In the genomic region with DNA sequence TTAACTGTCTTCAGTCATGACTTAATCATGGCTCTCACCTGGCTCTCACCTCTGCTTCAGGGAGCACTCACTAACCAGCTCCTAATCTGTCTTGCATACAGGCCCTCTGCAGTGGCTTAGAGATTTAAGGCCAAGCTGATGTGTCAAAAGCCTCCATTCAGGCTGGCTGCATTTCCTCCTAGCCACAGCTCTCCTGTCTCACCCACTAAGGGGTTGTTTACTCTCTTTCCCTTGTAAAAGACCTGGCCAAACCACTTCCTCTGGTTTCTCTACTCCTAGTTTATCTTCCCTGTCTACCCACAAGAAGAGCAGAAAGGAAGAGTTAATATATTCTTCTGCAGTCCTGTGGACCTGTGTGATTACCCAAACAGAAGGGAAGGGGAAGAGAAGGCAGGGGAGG, we compare ENCODE assay signal across 32 cellular contexts. TPM values are rescaled to one million over a fixed set of nuclear protein-coding genes. Genes with fewer than 3 reads are reported as not detected.
DNase-seq lines count a peak whose midpoint lies in the region; ATAC-seq and TF ChIP-seq lines count a peak whose summit lies in the region.
"Had no signal": no experiment of that assay in that cellular context is flagged by ENCODE, and none has a peak within 500 bp of the region (broad histone marks: within the 10 kb centered on the region; RNA-seq: fewer than 3 reads in every experiment).

No MANE protein-coding gene starts in this region.

- no peak overlapping the region for H3K23ac ChIP-seq in mesendoderm (ENCODE audit: low read length)

- H3K4me1 ChIP-seq in mesendoderm (ENCODE audit: control insufficient read depth, low read depth, low read length): peaks cover 4% of the 10 kb centered on the region
- H3K4me1 ChIP-seq: gastrocnemius medialis, suprapubic skin had no signal

- no peaks in the 10 kb centered on the region for H3K36me3 ChIP-seq in mesendoderm (ENCODE audit: control insufficient read depth, insufficient read depth, low read length)
- H3K36me3 ChIP-seq: brain microvascular endothelial cell, gastrocnemius medialis, suprapubic skin had no signal

- no peak overlapping the region for H2BK15ac ChIP-seq in mesendoderm (replicated peaks; ENCODE audit: low read depth)

- no peaks in the 10 kb centered on the region for H3K79me1 ChIP-seq in mesendoderm (ENCODE audit: low read length)

- ATAC-seq in omental fat pad (ENCODE audit: low FRiP score): no peak
- ATAC-seq: activated CD4-positive, CD25-positive, alpha-beta regulatory T cell treated with anti-CD3 and anti-CD28 coated beads, Interleukin-2, amount 50 U/mL, for 24 hours; gastrocnemius medialis; K562; right cardiac atrium had no signal

- H3K4me3 ChIP-seq in LNCaP clone FGC (ENCODE audit: low read depth, low read length): no peak overlapping the region
- H3K4me3 ChIP-seq in mesendoderm (ENCODE audit: low read length): no peak overlapping the region
- H3K4me3 ChIP-seq: dorsolateral prefrontal cortex, gastrocnemius medialis, K562, SK-N-MC, smooth muscle cell, suprapubic skin had no signal

- H3K27me3 ChIP-seq in mesendoderm (ENCODE audit: insufficient read depth, low read length, poor library complexity): no peaks in the 10 kb centered on the region
- H3K27me3 ChIP-seq: brain microvascular endothelial cell had no signal

- no peak overlapping the region for H2BK120ac ChIP-seq in mesendoderm (ENCODE audit: low read depth, low read length)

- TF ChIP-seq CTCF in LNCaP clone FGC (IDR thresholded peaks at IDR 0.05; ENCODE audit: control insufficient read depth, extremely low read depth, insufficient read depth) (no peak), VCaP (conservative IDR thresholded peaks at IDR 0.05) (no peak), omental fat pad (IDR thresholded peaks at IDR 0.05) (no peak)

- H3K4me2 ChIP-seq in mesendoderm (ENCODE audit: low read length): no peak overlapping the region
- H3K4me2 ChIP-seq: smooth muscle cell had no signal

- H3K4ac ChIP-seq in mesendoderm (ENCODE audit: low read depth, low read length): no peak overlapping the region

- H4K8ac ChIP-seq in mesendoderm (ENCODE audit: low read depth, low read length): no peak overlapping the region

- no peak overlapping the region for H4K5ac ChIP-seq in mesendoderm (ENCODE audit: low read length)

- H3K56ac ChIP-seq in mesendoderm (ENCODE audit: low read length): no peak overlapping the region

- H2BK5ac ChIP-seq in mesendoderm (ENCODE audit: low read length): no peak overlapping the region

- DNase-seq in DMS79 (lab: John Stamatoyannopoulos, UW) (peak; percentile 27), DMS79 treated with DMSO at 0.1 percent for 48 hours (lab: John Stamatoyannopoulos, UW) (no peak), LNCaP clone FGC (ENCODE audit: low read depth) (peak; percentile 79), mesendoderm (peak; percentile 48), omental fat pad (ENCODE audit: low spot score) (no peak), NCI-H1092 (lab: John Stamatoyannopoulos, UW) (no peak), NCI-H510A treated with DMSO at 0.1 percent for 48 hours (lab: John Stamatoyannopoulos, UW) (no peak)
- DNase-seq: activated CD4-positive, alpha-beta T cell treated with anti-CD3 and anti-CD28 coated beads, Interleukin-2, amount 50 U/mL, for 4 hours; activated CD8-positive, alpha-beta memory T cell treated with anti-CD3 and anti-CD28 coated beads, Interleukin-2, amount 50 U/mL, for 4 hours; activated naive CD4-positive, alpha-beta T cell treated with anti-CD3 and anti-CD28 coated beads, Interleukin-2, amount 10 ng/mL, durations not matched to agents 7 days and 5 days; amniotic stem cell; brain microvascular endothelial cell; CD4-positive, CD25-positive, alpha-beta regulatory T cell; dorsolateral prefrontal cortex; gastrocnemius medialis; NCI-H1417 treated with DMSO at 0.1 percent for 48 hours; NCI-H2081 treated with DMSO at 0.1 percent for 48 hours; NCI-H345; NCI-H748 treated with DMSO at 0.1 percent for 48 hours; right cardiac atrium; RPMI8226; stimulated activated naive CD4-positive, alpha-beta T cell had no signal

- peak overlapping the region; percentile 75 for H3K27ac ChIP-seq in VCaP
- no peak overlapping the region for H3K27ac ChIP-seq in mesendoderm (ENCODE audit: low read depth, low read length)
- H3K27ac ChIP-seq: 22Rv1, brain microvascular endothelial cell, dorsolateral prefrontal cortex, gastrocnemius medialis, SK-N-MC, suprapubic skin had no signal

- no peak overlapping the region for H3K18ac ChIP-seq in mesendoderm (ENCODE audit: low read length)

- H3K79me2 ChIP-seq in mesendoderm (ENCODE audit: control insufficient read depth, insufficient read depth, low read length): no peaks in the 10 kb centered on the region

- no peak overlapping the region for H2AK5ac ChIP-seq in mesendoderm (ENCODE audit: low read length)

- no peak overlapping the region for H3K9ac ChIP-seq in mesendoderm (ENCODE audit: low read length)

RNA-seq across cellular contexts. Expression of gene ASIC2, which starts 9.3 kb away (rescaled TPM):
- 2.0 TPM for polyA plus RNA-seq in mesendoderm (2013, experiment 1 of 2)
- 2.1 TPM for polyA plus RNA-seq in mesendoderm (2013, experiment 2 of 2)
- under 1 TPM in 1 of 4 donors, not detected in 3; 0.48 TPM for total RNA-seq in omental fat pad
- total RNA-seq: CD4-positive, CD25-positive, alpha-beta regulatory T cell; gastrocnemius medialis; H4; K562; right cardiac atrium; suprapubic skin; T-helper 1 cell treated with Interleukin-12 subunit alpha and Interleukin-12 subunit beta and Interleukin-4 antibody, amounts not matched to agents 30 ng/mL and 1 ng/mL, for 36 hours; ureter had no signal
- polyA plus RNA-seq: CD4-positive, CD25-positive, alpha-beta regulatory T cell; K562; right cardiac atrium had no signal

Comparison
In these comparisons a context has a peak if more than half of its experiments do, and no peak if none do; other contexts are left out.
1. DNase-seq: peak in DMS79 (single experiment), LNCaP clone FGC (single experiment) and mesendoderm (single experiment); none in DMS79 treated with DMSO at 0.1 percent for 48 hours (single experiment), omental fat pad (single experiment), NCI-H1092 (single experiment) and NCI-H510A treated with DMSO at 0.1 percent for 48 hours (single experiment).